ENCODE assay signal across 26 cellular contexts in the genomic region with DNA sequence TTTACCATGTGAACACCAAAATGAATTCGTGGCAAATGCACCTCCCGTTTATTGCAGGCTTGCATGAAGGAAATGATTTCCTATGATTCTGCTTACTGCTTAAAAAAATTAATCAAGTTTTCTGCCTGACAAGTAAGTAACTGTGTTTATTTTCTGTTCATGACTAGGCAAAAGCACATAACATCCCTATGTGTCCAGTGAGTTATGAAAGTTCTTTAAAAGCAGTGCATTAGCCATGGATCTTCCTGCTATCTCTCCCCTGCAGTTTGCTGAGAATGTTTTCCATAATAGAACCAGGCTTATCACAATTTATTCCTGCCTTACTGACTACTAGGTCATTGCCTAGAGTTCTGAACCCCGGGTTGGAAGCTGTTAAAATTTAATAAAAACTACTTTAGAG. TPM values are rescaled to one million over a fixed set of nuclear protein-coding genes. Genes with fewer than 3 reads are reported as not detected.
DNase-seq lines count a peak whose midpoint lies in the region; TF ChIP-seq lines count a peak whose summit lies in the region.
"Had no signal": no experiment of that assay in that cellular context is flagged by ENCODE, and none has a peak within 500 bp of the region (broad histone marks: within the 10 kb centered on the region; RNA-seq: fewer than 3 reads in every experiment).

No MANE protein-coding gene starts in this region.

- H4K20me1 ChIP-seq in smooth muscle cell (ENCODE audit: low read depth), result no peaks in the 10 kb centered on the region

- H3F3A ChIP-seq in smooth muscle cell (ENCODE audit: low read depth), result no peaks in the 10 kb centered on the region

- peaks cover 5% of the 10 kb centered on the region for H3K9me3 Mint-ChIP-seq in activated naive CD4-positive, alpha-beta T cell treated with anti-CD3 and anti-CD28 coated beads, Interleukin-2, amount 50 U/mL, for 24 hours
- peaks cover 3% of the 10 kb centered on the region for H3K9me3 Mint-ChIP-seq in activated naive CD4-positive, alpha-beta T cell treated with anti-CD3 and anti-CD28 coated beads for 36 hours
- H3K9me3 Mint-ChIP-seq in immature natural killer cell, result no peaks in the 10 kb centered on the region
- H3K9me3 Mint-ChIP-seq: activated B cell treated with CpG ODN at 0.5 μM for 24 hours had no signal

- no peaks in the 10 kb centered on the region for H3K27me3 ChIP-seq in smooth muscle cell (ENCODE audit: low read depth)
- H3K27me3 ChIP-seq: right atrium auricular region, spleen, transverse colon had no signal

- intact Hi-C loops in activated naive CD4-positive, alpha-beta T cell treated with anti-CD3 and anti-CD28 coated beads for 36 hours (cut with micrococcal nuclease), result no loop called here

- WGBS in smooth muscle cell (ENCODE audit: low lambda C conversion rate), result 58% methylated on average over 3 of the region's 3 CpGs

- H3K9ac ChIP-seq in smooth muscle cell (ENCODE audit: low read depth), result no peak overlapping the region
- H3K9ac ChIP-seq: parathyroid adenoma had no signal

- no peak for DNase-seq in activated naive CD4-positive, alpha-beta T cell treated with anti-CD3 and anti-CD28 coated beads for 36 hours
- DNase-seq in immature natural killer cell (no peak), smooth muscle cell (lab: John Stamatoyannopoulos, UW; ENCODE audit: unreplicated experiment) (no peak), glomerular visceral epithelial cell (ENCODE audit: extremely low spot score) (no peak), NCI-H2107 (lab: John Stamatoyannopoulos, UW) (no peak), H4 (ENCODE audit: low spot score) (no peak)
- DNase-seq: activated B cell treated with CpG ODN at 0.5 μM for 24 hours; activated CD4-positive, alpha-beta T cell treated with anti-CD3 and anti-CD28 coated beads, Interleukin-2, amount 50 U/mL, for 1 hour; aorta; COR-L47; DND-41; NCI-H146; NCI-H446 treated with DMSO at 0.1 percent for 48 hours; PC-9; Right ventricle myocardium superior; spleen; transverse colon had no signal

- H3K4me1 Mint-ChIP-seq in activated naive CD4-positive, alpha-beta T cell treated with anti-CD3 and anti-CD28 coated beads, Interleukin-2, amount 50 U/mL, for 24 hours, result peaks cover 88% of the 10 kb centered on the region
- peaks cover 66% of the 10 kb centered on the region for H3K4me1 Mint-ChIP-seq in activated naive CD4-positive, alpha-beta T cell treated with anti-CD3 and anti-CD28 coated beads for 36 hours (ENCODE audit: low read depth)
- peaks cover 91 to 100% of the 10 kb centered on the region in 2 donors for H3K4me1 Mint-ChIP-seq in immature natural killer cell

- H3K27ac ChIP-seq in VCaP (peak overlapping the region; percentile 98), smooth muscle cell (ENCODE audit: low read depth) (no peak overlapping the region)
- H3K27ac ChIP-seq: coronary artery, parathyroid adenoma, PC-9, right atrium auricular region, spleen had no signal

- peak overlapping the region; percentile 44 for H3K4me2 ChIP-seq in smooth muscle cell
- H3K4me2 ChIP-seq: PC-9 had no signal

- no peaks in the 10 kb centered on the region for H3K79me2 ChIP-seq in smooth muscle cell (ENCODE audit: low read depth)
- H3K79me2 ChIP-seq: parathyroid adenoma had no signal

- H3K4me3 Mint-ChIP-seq in activated naive CD4-positive, alpha-beta T cell treated with anti-CD3 and anti-CD28 coated beads, Interleukin-2, amount 50 U/mL, for 24 hours, result no peak overlapping the region
- no peak overlapping the region for H3K4me3 Mint-ChIP-seq in activated naive CD4-positive, alpha-beta T cell treated with anti-CD3 and anti-CD28 coated beads for 36 hours
- H3K4me3 Mint-ChIP-seq in immature natural killer cell, result peak overlapping the region in 1 of 5 donors; percentile 2
- H3K4me3 Mint-ChIP-seq: activated B cell treated with CpG ODN at 0.5 μM for 24 hours had no signal

- no peak overlapping the region for H2AFZ ChIP-seq in smooth muscle cell (ENCODE audit: low read depth)
- H2AFZ ChIP-seq: parathyroid adenoma, PC-9 had no signal

- CTCF ChIA-PET in activated naive CD4-positive, alpha-beta T cell treated with anti-CD3 and anti-CD28 coated beads for 36 hours (lab: Charles Lee), result interaction anchor here (1.0 to 1.5 kb wide), 2 partner anchors 11 to 143 kb away, joined by 3 to 4 read pairs; no protein-coding TSS in a partner anchor

- no peaks in the 10 kb centered on the region for H3K9me3 ChIP-seq in smooth muscle cell (replicated peaks; ENCODE audit: low read depth)
- H3K9me3 ChIP-seq: right atrium auricular region, spleen, transverse colon had no signal

- H3K27ac Mint-ChIP-seq in activated naive CD4-positive, alpha-beta T cell treated with anti-CD3 and anti-CD28 coated beads, Interleukin-2, amount 50 U/mL, for 24 hours, result peak overlapping the region; percentile 69
- H3K27ac Mint-ChIP-seq in activated naive CD4-positive, alpha-beta T cell treated with anti-CD3 and anti-CD28 coated beads for 36 hours, result no peak overlapping the region
- peak overlapping the region; percentile 9 to 86 (median 58) for H3K27ac Mint-ChIP-seq in immature natural killer cell
- H3K27ac Mint-ChIP-seq: activated B cell treated with CpG ODN at 0.5 μM for 24 hours; activated naive CD4-positive, alpha-beta T cell treated with anti-CD3 and anti-CD28 coated beads, Interleukin-2, amount 50 U/mL, for 72 hours had no signal

- H3K4me3 ChIP-seq in smooth muscle cell, result peak overlapping the region; percentile 6
- H3K4me3 ChIP-seq: coronary artery, PC-9, right atrium auricular region, spleen, transverse colon had no signal

- no peaks in the 10 kb centered on the region for H3K27me3 Mint-ChIP-seq in activated naive CD4-positive, alpha-beta T cell treated with anti-CD3 and anti-CD28 coated beads, Interleukin-2, amount 50 U/mL, for 24 hours
- no peaks in the 10 kb centered on the region for H3K27me3 Mint-ChIP-seq in activated naive CD4-positive, alpha-beta T cell treated with anti-CD3 and anti-CD28 coated beads for 36 hours (ENCODE audit: low read depth)
- peaks cover 2 to 4% (median 3%) of the 10 kb centered on the region in 3 donors for H3K27me3 Mint-ChIP-seq in immature natural killer cell (ENCODE audit: low read depth in 3 of 3)
- H3K27me3 Mint-ChIP-seq: activated B cell treated with CpG ODN at 0.5 μM for 24 hours had no signal

- no peaks in the 10 kb centered on the region for H3K36me3 ChIP-seq in smooth muscle cell (ENCODE audit: low read depth)
- H3K36me3 ChIP-seq: right atrium auricular region, spleen, transverse colon had no signal

- H3K4me1 ChIP-seq in smooth muscle cell (ENCODE audit: low read depth), result peaks cover 15% of the 10 kb centered on the region
- H3K4me1 ChIP-seq: parathyroid adenoma, right atrium auricular region had no signal

- TF ChIP-seq CTCF in VCaP (conservative IDR thresholded peaks at IDR 0.05), result no peak
- no peak for TF ChIP-seq CTCF in smooth muscle cell (IDR thresholded peaks at IDR 0.05; ENCODE audit: borderline replicate concordance, insufficient read depth, poor library complexity, severe bottlenecking)

- no peaks in the 10 kb centered on the region for H3K36me3 Mint-ChIP-seq in activated naive CD4-positive, alpha-beta T cell treated with anti-CD3 and anti-CD28 coated beads, Interleukin-2, amount 50 U/mL, for 24 hours
- H3K36me3 Mint-ChIP-seq in activated naive CD4-positive, alpha-beta T cell treated with anti-CD3 and anti-CD28 coated beads for 36 hours (ENCODE audit: low read depth), result peaks cover 3% of the 10 kb centered on the region
- H3K36me3 Mint-ChIP-seq in immature natural killer cell, result peaks cover 8 to 11% (median 10%) of the 10 kb centered on the region in 3 donors

RNA-seq across cellular contexts. Expression of a gene that starts 20.4 kb away (rescaled TPM):
- 10 to 100 TPM; 10.4 to 11.1 TPM for total RNA-seq in activated naive CD4-positive, alpha-beta T cell treated with anti-CD3 and anti-CD28 coated beads for 36 hours
- polyA plus RNA-seq in immature natural killer cell (10 to 100 TPM; 55.9 to 84.5 (median 62.2) TPM), smooth muscle cell (0.09 TPM in 1 of 2 replicates, not detected in the other)
- 0.04 TPM in 1 of 2 replicates, not detected in the other for total RNA-seq in smooth muscle cell
- not detected in 2 replicates for total RNA-seq in H4 (2014; rRNA removed; shearing (Covaris generic))
- total RNA-seq: A673, PC-9 had no signal
- polyA plus RNA-seq: keratinocyte, neural cell had no signal

RNA-seq across cellular contexts. Expression of a gene that starts 32.4 kb away (rescaled TPM):
- total RNA-seq in activated naive CD4-positive, alpha-beta T cell treated with anti-CD3 and anti-CD28 coated beads for 36 hours, result 10 to 100 TPM; 11.2 to 12.7 TPM
- polyA plus RNA-seq in immature natural killer cell (10 to 100 TPM; 38.7 to 59.5 (median 57.6) TPM), smooth muscle cell (11.6 and 18.6 TPM in 2 replicates)
- total RNA-seq in smooth muscle cell, result 31.0 and 34.6 TPM in 2 replicates
- not detected in 2 replicates for total RNA-seq in H4 (2014; rRNA removed; shearing (Covaris generic))

Comparison
In these comparisons a context has a peak if more than half of its experiments do, and no peak if none do; other contexts are left out.
1. RNA of a gene that starts 20.4 kb away (total RNA-seq): 10.4 to 11.1 TPM in activated naive CD4-positive, alpha-beta T cell treated with anti-CD3 and anti-CD28 coated beads for 36 hours; 0.04 TPM in smooth muscle cell and not detected in H4; every median in the first group is over 10 times any median in the second.
2. RNA of a gene that starts 32.4 kb away (total RNA-seq): 31.0 to 34.6 TPM in smooth muscle cell and 11.2 to 12.7 TPM in activated naive CD4-positive, alpha-beta T cell treated with anti-CD3 and anti-CD28 coated beads for 36 hours; not detected in H4; every median in the first group is over 10 times any median in the second.